19 cellular contexts compared by ENCODE assay signal in the genomic region with DNA sequence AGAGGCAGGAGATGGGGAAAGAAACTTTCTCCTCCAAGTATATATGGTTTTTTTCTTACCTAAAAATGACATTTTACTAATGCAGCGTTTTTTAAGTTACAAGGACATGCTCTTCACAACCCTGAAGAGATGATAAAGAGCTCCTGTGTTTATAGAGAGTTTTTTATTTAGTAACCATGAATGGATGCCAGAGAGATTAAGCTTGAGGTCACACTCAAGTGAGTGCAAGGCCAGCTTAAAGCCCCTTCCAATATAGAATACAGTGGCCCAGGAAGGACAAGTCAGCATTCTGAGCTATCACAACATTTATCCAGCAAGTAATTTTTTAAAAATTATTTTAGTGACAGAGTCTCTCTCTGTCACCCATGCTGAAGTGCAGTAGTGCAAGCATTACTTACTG. TPM values are rescaled to one million over a fixed set of nuclear protein-coding genes. Genes with fewer than 3 reads are reported as not detected.
"Had no signal": no experiment of that assay in that cellular context is flagged by ENCODE, and none has a peak within 500 bp of the region (broad histone marks: within the 10 kb centered on the region; RNA-seq: fewer than 3 reads in every experiment).

No MANE protein-coding gene starts in this region.

- H3K36me3 ChIP-seq: ascending aorta, left lung, ovary, spleen, tibial artery had no signal

- H3K4me1 ChIP-seq: ascending aorta, tibial artery had no signal

- H3K4me3 Mint-ChIP-seq: stimulated activated naive B cell treated with anti-CD40 and anti-IgM and Interleukin-4, amounts not matched to agents 10 μg/mL and 1 μg/mL and 100 μg/mL, for 72 hours had no signal

- H3K27me3 ChIP-seq: ascending aorta, left lung, ovary, spleen, tibial artery had no signal

- ATAC-seq: activated CD4-positive, CD25-positive, alpha-beta regulatory T cell treated with anti-CD3 and anti-CD28 coated beads, Interleukin-2, amount 50 U/mL, for 24 hours; left lung; sciatic nerve; stimulated activated naive B cell treated with anti-CD40 and anti-IgM and Interleukin-4, amounts not matched to agents 10 μg/mL and 1 μg/mL and 100 μg/mL, for 72 hours had no signal

- H3K4me3 ChIP-seq: ascending aorta, coronary artery, left lung, ovary, spleen, tibial artery had no signal

- H3K36me3 Mint-ChIP-seq: stimulated activated naive B cell treated with anti-CD40 and anti-IgM and Interleukin-4, amounts not matched to agents 10 μg/mL and 1 μg/mL and 100 μg/mL, for 72 hours had no signal

- H3K27me3 Mint-ChIP-seq: naive thymus-derived CD4-positive, alpha-beta T cell; stimulated activated naive B cell treated with anti-CD40 and anti-IgM and Interleukin-4, amounts not matched to agents 10 μg/mL and 1 μg/mL and 100 μg/mL, for 72 hours had no signal

- DNase-seq: activated naive CD4-positive, alpha-beta T cell treated with Interleukin-2 at 50 U/mL for 16 hours; kidney; left lung; naive thymus-derived CD4-positive, alpha-beta T cell; ovary; spleen; stimulated activated naive B cell treated with anti-CD40 and anti-IgM and Interleukin-4, amounts not matched to agents 10 μg/mL and 1 μg/mL and 100 μg/mL, for 72 hours; substantia nigra; tibial artery had no signal

- H3K27ac ChIP-seq: ascending aorta, coronary artery, left lung, ovary, tibial artery had no signal

- H3K9me3 Mint-ChIP-seq: stimulated activated naive B cell treated with anti-CD40 and anti-IgM and Interleukin-4, amounts not matched to agents 10 μg/mL and 1 μg/mL and 100 μg/mL, for 72 hours had no signal

- H3K9me3 ChIP-seq: ascending aorta, left lung, ovary, tibial artery had no signal

- H3K27ac Mint-ChIP-seq: stimulated activated naive B cell treated with anti-CD40 and anti-IgM and Interleukin-4, amounts not matched to agents 10 μg/mL and 1 μg/mL and 100 μg/mL, for 72 hours had no signal

RNA-seq across cellular contexts. Expression of a gene that starts 50.6 kb away (rescaled TPM):
- total RNA-seq: ascending aorta; frontal cortex; kidney; left lung; mononuclear cell; naive thymus-derived CD4-positive, alpha-beta T cell; ovary; pulmonary artery endothelial cell; sciatic nerve; spleen; T-helper 1 cell treated with Interleukin-12 subunit alpha and Interleukin-12 subunit beta and Interleukin-4 antibody, amounts not matched to agents 30 ng/mL and 1 ng/mL, for 36 hours; urinary bladder had no signal

RNA-seq across cellular contexts. Expression of a gene that starts 56.6 kb away (rescaled TPM):
- total RNA-seq: activated CD8-positive, alpha-beta memory T cell treated with anti-CD3 and anti-CD28 coated beads for 36 hours; ascending aorta; pulmonary artery endothelial cell had no signal
